ENCODE assay signal across 22 cellular contexts in genomic region chr2:181380581-181380980, GRCh38.
"Had no signal": no experiment of that assay in that cellular context is flagged by ENCODE, and none has a peak within 500 bp of the region (broad histone marks: within the 10 kb centered on the region; RNA-seq: fewer than 3 reads in every experiment).

No MANE protein-coding gene starts in this region.

- H3K27me3 Mint-ChIP-seq: activated B cell treated with CpG ODN at 0.5 μM for 24 hours; activated CD4-positive, alpha-beta memory T cell treated with anti-CD3 and anti-CD28 coated beads for 36 hours; activated naive CD8-positive, alpha-beta T cell; dendritic cell treated with granulocyte-macrophage colony-stimulating factor and Interleukin-4, amounts not matched to agents 40 ng/mL and 50 ng/mL, for 4 days; progenitor cell of endocrine pancreas had no signal

- FAIRE-seq: islet of Langerhans had no signal

- H3K4me3 ChIP-seq: esophagus squamous epithelium, lung, skin epidermis, tibial artery had no signal

- H3K4me3 Mint-ChIP-seq: activated B cell treated with CpG ODN at 0.5 μM for 24 hours; activated CD4-positive, alpha-beta memory T cell treated with anti-CD3 and anti-CD28 coated beads for 36 hours; activated naive CD8-positive, alpha-beta T cell; activated T-helper 1 cell treated with anti-CD3 and anti-CD28 coated beads, Interleukin-12 subunit alpha, Interleukin-12 subunit beta, Interleukin-2, Interleukin-4 antibody, amounts not matched to agents 30 ng/mL and 10 ng/mL and 1 ng/mL, durations not matched to agents 14 hours and 24 hours and 36 hours; dendritic cell treated with granulocyte-macrophage colony-stimulating factor and Interleukin-4, amounts not matched to agents 40 ng/mL and 50 ng/mL, for 4 days; mesothelial cell of epicardium had no signal

- H3K4me1 ChIP-seq: esophagus squamous epithelium, foreskin keratinocyte, tibial artery had no signal

- H3K9me3 ChIP-seq: esophagus squamous epithelium, tibial artery had no signal

- H3K36me3 ChIP-seq: esophagus squamous epithelium, tibial artery had no signal

- H3K27ac ChIP-seq: esophagus squamous epithelium, foreskin keratinocyte, skin epidermis, tibial artery had no signal

- H3K27me3 ChIP-seq: esophagus squamous epithelium, foreskin keratinocyte, tibial artery had no signal

- H3K9me3 Mint-ChIP-seq: dendritic cell treated with granulocyte-macrophage colony-stimulating factor and Interleukin-4, amounts not matched to agents 40 ng/mL and 50 ng/mL, for 4 days had no signal

- DNase-seq: activated B cell treated with CpG ODN at 0.5 μM for 24 hours; activated CD4-positive, alpha-beta memory T cell treated with anti-CD3 and anti-CD28 coated beads for 36 hours; activated CD4-positive, alpha-beta T cell treated with anti-CD3 and anti-CD28 coated beads for 4 hours; activated T-cell treated with anti-CD3 and anti-CD28 coated beads for 4 hours; amniotic stem cell; effector CD8-positive, alpha-beta T cell; esophagus squamous epithelium; foreskin keratinocyte; hippocampal formation; left cardiac atrium; stimulated activated naive CD8-positive, alpha-beta T cell treated with anti-CD3 and anti-CD28 coated beads, Interleukin-15, Interleukin-2, amounts not matched to agents 100 U/mL and 50 U/mL, for 24 hours; substantia nigra; tibial artery had no signal

- H3K36me3 Mint-ChIP-seq: mesothelial cell of epicardium had no signal

- ATAC-seq: foreskin keratinocyte; left cardiac atrium; right cardiac atrium; stimulated activated naive CD8-positive, alpha-beta T cell treated with anti-CD3 and anti-CD28 coated beads, Interleukin-15, Interleukin-2, amounts not matched to agents 100 U/mL and 50 U/mL, for 24 hours had no signal

- H3K4me1 Mint-ChIP-seq: mesothelial cell of epicardium had no signal

- H3K27ac Mint-ChIP-seq: activated B cell treated with CpG ODN at 0.5 μM for 24 hours; activated CD4-positive, alpha-beta memory T cell treated with anti-CD3 and anti-CD28 coated beads for 36 hours; activated naive CD8-positive, alpha-beta T cell; activated T-helper 1 cell treated with anti-CD3 and anti-CD28 coated beads, Interleukin-12 subunit alpha, Interleukin-12 subunit beta, Interleukin-2, Interleukin-4 antibody, amounts not matched to agents 30 ng/mL and 10 ng/mL and 1 ng/mL, durations not matched to agents 14 hours and 24 hours and 36 hours; dendritic cell treated with granulocyte-macrophage colony-stimulating factor and Interleukin-4, amounts not matched to agents 40 ng/mL and 50 ng/mL, for 4 days; mesothelial cell of epicardium; progenitor cell of endocrine pancreas had no signal
